ENCODE assay signal across 8 cellular contexts in genomic region chr4:89056292-89056952, GRCh38. TPM values are rescaled to one million over a fixed set of nuclear protein-coding genes. Genes with fewer than 3 reads are reported as not detected.
DNase-seq lines count a peak whose midpoint lies in the region; ATAC-seq, FAIRE-seq and TF ChIP-seq lines count a peak whose summit lies in the region.

No MANE protein-coding gene starts in this region.

- H3K4me3 Mint-ChIP-seq in activated CD8-positive, alpha-beta T cell treated with anti-CD3 and anti-CD28 coated beads, Interleukin-2, amount 10 ng/mL, durations not matched to agents 7 days and 5 days: no peak overlapping the region

- no peaks in the 10 kb centered on the region for H3K36me3 ChIP-seq in HCT116 (ENCODE audit: control insufficient read depth in 1 of 2, insufficient read depth in 2 of 2, low read length in 2 of 2)
- H3K36me3 ChIP-seq in K562 (ENCODE audit: control insufficient read depth, insufficient read depth, low read length): 0 out of 3 replicates have a peak, but pooled peaks cover 6% of the 10 kb centered on the region
- no peaks in the 10 kb centered on the region for H3K36me3 ChIP-seq in HepG2 (replicated peaks in 1 of 2; ENCODE audit: control insufficient read depth in 1 of 2, insufficient read depth in 2 of 2, low read length in 2 of 2)
- H3K36me3 ChIP-seq in Karpas-422 (ENCODE audit: insufficient read depth, low read length): no peaks in the 10 kb centered on the region

- in situ Hi-C loops in K562 (cut with MboI): no loop called here
- in situ Hi-C loops in HepG2 (cut with HindIII; ENCODE audit: extremely low pct_ligation_motif_present, low pct_unique_long_range_greater_than_20kb): no loop called here

- no peaks in the 10 kb centered on the region for H3K36me3 Mint-ChIP-seq in activated CD8-positive, alpha-beta T cell treated with anti-CD3 and anti-CD28 coated beads, Interleukin-2, amount 10 ng/mL, durations not matched to agents 7 days and 5 days (ENCODE audit: low read depth)

- H3K27ac ChIP-seq in 22Rv1 (peak overlapping the region; percentile 82), HCT116 (ENCODE audit: low read depth, low read length) (peak overlapping the region; percentile 2; the same call in 1 of the 2 replicates), K562 (ENCODE audit: extremely low read depth, low read depth, low read length) (peak overlapping the region; percentile 79), HepG2 (ENCODE audit: extremely low read length, insufficient read depth, low read length) (no peak overlapping the region), RWPE1 (no peak overlapping the region), Karpas-422 (ENCODE audit: low read length) (no peak overlapping the region)

- TF ChIP-seq RAD21 in HCT116 (IDR thresholded peaks at IDR 0.05; ENCODE audit: low read depth) (no peak), K562 (CRISPR knock-in tag; conservative IDR thresholded peaks at IDR 0.05 in 1 of 2, IDR thresholded peaks at IDR 0.05 in 1 of 2) (no peak), HepG2 (CRISPR knock-in tag; IDR thresholded peaks at IDR 0.05) (no peak)

- DNase-seq in HCT116 (ENCODE audit: low read depth, low spot score): no peak
- peak in 2 of 4 experiments; percentile 28 to 40 for DNase-seq in K562 (ENCODE audit: extremely low read depth in 1 of 4, low spot score in 3 of 4)
- DNase-seq in HepG2 (ENCODE audit: low spot score): no peak
- no peak for DNase-seq in RWPE1 (ENCODE audit: low spot score)
- DNase-seq in Karpas-422: no peak
- DNase-seq in activated CD8-positive, alpha-beta T cell treated with anti-CD3 and anti-CD28 coated beads, Interleukin-2, amount 10 ng/mL, durations not matched to agents 7 days and 5 days: no peak

- no peaks in the 10 kb centered on the region for H3K27me3 ChIP-seq in HCT116 (ENCODE audit: insufficient read depth, low read length)
- H3K27me3 ChIP-seq in K562 (ENCODE audit: control insufficient read depth in 2 of 2, insufficient read depth in 2 of 2, low read length in 2 of 2): no peaks in the 10 kb centered on the region
- no peaks in the 10 kb centered on the region for H3K27me3 ChIP-seq in HepG2 (ENCODE audit: control insufficient read depth in 1 of 2, insufficient read depth in 2 of 2, low read length in 2 of 2)
- no peaks in the 10 kb centered on the region for H3K27me3 ChIP-seq in Karpas-422 (ENCODE audit: low read length)

- peaks cover 52% of the 10 kb centered on the region for H3K79me2 ChIP-seq in HCT116 (ENCODE audit: insufficient read depth, low read length)
- H3K79me2 ChIP-seq in K562 (ENCODE audit: control insufficient read depth, insufficient read depth, low read length): peaks cover 54% of the 10 kb centered on the region
- H3K79me2 ChIP-seq in HepG2 (ENCODE audit: insufficient read depth, low read length): no peaks in the 10 kb centered on the region
- no peaks in the 10 kb centered on the region for H3K79me2 ChIP-seq in Karpas-422 (ENCODE audit: low read length)

- H2AFZ ChIP-seq in HCT116 (ENCODE audit: low read depth, low read length, poor library complexity, severe bottlenecking): peak overlapping the region; percentile 91
- H2AFZ ChIP-seq in K562 (ENCODE audit: low read depth, low read length): peak overlapping the region; percentile 98
- H2AFZ ChIP-seq in HepG2 (ENCODE audit: low read length): peak overlapping the region; percentile 11
- no peak overlapping the region for H2AFZ ChIP-seq in Karpas-422 (ENCODE audit: low read length)

- WGBS in K562 (ENCODE audit: insufficient coverage, low coverage, missing lambda C conversion rate): 0% methylated on average over 2 of the region's 2 CpGs
- 29% methylated on average over 2 of the region's 2 CpGs for WGBS in HepG2 (ENCODE audit: low lambda C conversion rate)

- TF ChIP-seq POLR2A in HCT116 (IDR thresholded peaks at IDR 0.05; ENCODE audit: borderline replicate concordance, extremely low read depth, insufficient read depth, insufficient read length) (no peak), K562 (conservative IDR thresholded peaks at IDR 0.05) (no peak), HepG2 (IDR thresholded peaks at IDR 0.05; ENCODE audit: insufficient read depth in 1 of 2, low read depth in 2 of 2, low read length in 2 of 2) (no peak)

- H3K27me3 Mint-ChIP-seq in activated CD8-positive, alpha-beta T cell treated with anti-CD3 and anti-CD28 coated beads, Interleukin-2, amount 10 ng/mL, durations not matched to agents 7 days and 5 days (ENCODE audit: low read depth): peaks cover 4% of the 10 kb centered on the region

- H3K4me3 ChIP-seq in HCT116 (replicated peaks in 1 of 2; ENCODE audit: low read depth in 1 of 2, low read length in 2 of 2) (peak overlapping the region; percentile 60 to 68), K562 (peak overlapping the region; percentile 59), HepG2 (replicated peaks in 1 of 3; ENCODE audit: insufficient read depth in 1 of 3, low read depth in 2 of 3, low read length in 3 of 3) (no peak overlapping the region), Karpas-422 (ENCODE audit: low read length) (no peak overlapping the region)

- H3K27ac Mint-ChIP-seq in activated CD8-positive, alpha-beta T cell treated with anti-CD3 and anti-CD28 coated beads, Interleukin-2, amount 10 ng/mL, durations not matched to agents 7 days and 5 days: no peak overlapping the region

- H3K9me3 Mint-ChIP-seq in activated CD8-positive, alpha-beta T cell treated with anti-CD3 and anti-CD28 coated beads, Interleukin-2, amount 10 ng/mL, durations not matched to agents 7 days and 5 days (ENCODE audit: insufficient read depth): no peaks in the 10 kb centered on the region

- RAD21 ChIA-PET in HCT116 (lab: Charles Lee; ENCODE audit: low non-redundant PET in 1 of 2, low total read pairs in 2 of 2, uncharacterized antibody in 2 of 2, unreplicated experiment in 2 of 2): no interaction called here

- TF ChIP-seq EP300 in K562 (IDR thresholded peaks at IDR 0.05; ENCODE audit: low read length) (no peak), HepG2 (IDR thresholded peaks at IDR 0.05; ENCODE audit: low read depth in 2 of 2, low read length in 2 of 2) (no peak), HepG2 (CRISPR knock-in tag; IDR thresholded peaks at IDR 0.05; ENCODE audit: borderline replicate concordance) (no peak)

- H3K9me2 ChIP-seq in HCT116 (ENCODE audit: insufficient read depth) (no peaks in the 10 kb centered on the region), Karpas-422 (replicated peaks; ENCODE audit: insufficient read depth, low read length) (no peaks in the 10 kb centered on the region)

- CTCF ChIA-PET in HCT116 (lab: Charles Lee) (no interaction called here), K562 (lab: Yijun Ruan, JAX; ENCODE audit: low intra/inter-chr PET ratio) (interaction anchor here (1.2 kb wide), 1 partner anchor 55 kb away, joined by 3 read pairs; the partner anchor contains the start of gene TIGD2), HepG2 (lab: Yijun Ruan, JAX; ENCODE audit: low intra/inter-chr PET ratio, low total read pairs) (no interaction called here), RWPE1 (lab: Yijun Ruan, JAX) (interaction anchor here (0.6 kb wide), 3 partner anchors 33 to 802 kb away, joined by 3 to 4 read pairs (median 4); no protein-coding TSS in a partner anchor)
- CTCF ChIA-PET in activated CD8-positive, alpha-beta T cell treated with anti-CD3 and anti-CD28 coated beads, Interleukin-2, amount 10 ng/mL, durations not matched to agents 7 days and 5 days (lab: Charles Lee): no interaction called here

- POLR2A ChIA-PET in HCT116 (lab: Charles Lee): interaction anchor here (0.7 to 1.7 kb wide), 3 partner anchors 9 to 17 kb away, joined by 3 to 6 read pairs (median 3); no protein-coding TSS in a partner anchor
- POLR2A ChIA-PET in K562 (lab: Yijun Ruan, JAX): interaction anchor here (0.7 to 3.4 kb wide), 6 partner anchors 10 to 379 kb away, joined by 3 to 14 read pairs (median 4); no protein-coding TSS in a partner anchor
- POLR2A ChIA-PET in HepG2 (lab: Yijun Ruan, JAX): no interaction called here
- POLR2A ChIA-PET in RWPE1 (lab: Yijun Ruan, JAX; ENCODE audit: low non-redundant PET): no interaction called here
- POLR2A ChIA-PET in activated CD8-positive, alpha-beta T cell treated with anti-CD3 and anti-CD28 coated beads, Interleukin-2, amount 10 ng/mL, durations not matched to agents 7 days and 5 days (lab: Charles Lee): no interaction called here

- H3K9ac ChIP-seq in HCT116 (ENCODE audit: low read length) (peak overlapping the region; percentile 76), K562 (ENCODE audit: insufficient read depth in 1 of 2, low read depth in 2 of 2, low read length in 2 of 2) (peak overlapping the region; percentile 75 to 90), HepG2 (ENCODE audit: insufficient read depth, low read depth, low read length) (no peak overlapping the region), Karpas-422 (ENCODE audit: low read length) (no peak overlapping the region)

- H3K4me1 Mint-ChIP-seq in activated CD8-positive, alpha-beta T cell treated with anti-CD3 and anti-CD28 coated beads, Interleukin-2, amount 10 ng/mL, durations not matched to agents 7 days and 5 days (ENCODE audit: low read depth): peaks cover 5% of the 10 kb centered on the region

- H3K4me1 ChIP-seq in HCT116 (ENCODE audit: control insufficient read depth in 1 of 2, insufficient read depth in 2 of 2, low read length in 2 of 2): peaks cover 0 to 17% of the 10 kb centered on the region in 2 experiments; a peak in 2 of 4 replicates
- peaks cover 4 to 17% of the 10 kb centered on the region in 2 experiments; a peak in 2 of 5 replicates for H3K4me1 ChIP-seq in K562 (replicated peaks in 1 of 2; ENCODE audit: control insufficient read depth in 2 of 2, insufficient read depth in 2 of 2, low read length in 2 of 2)
- peaks cover 6% of the 10 kb centered on the region; the same call in 1 of the 2 replicates for H3K4me1 ChIP-seq in HepG2 (ENCODE audit: insufficient read depth, low read length)
- H3K4me1 ChIP-seq in Karpas-422 (ENCODE audit: low read length): no peaks in the 10 kb centered on the region

- intact Hi-C loops in HCT116 (cut with micrococcal nuclease): no loop called here
- intact Hi-C loops in K562 (cut with micrococcal nuclease): loop anchor here (2.0 kb wide), 1 partner anchor 54 kb away; the partner anchor contains the start of gene TIGD2
- intact Hi-C loops in HepG2 (cut with micrococcal nuclease; ENCODE audit: unreplicated experiment): no loop called here

- FAIRE-seq in K562 (lab: Jason Lieb, UNC): no peak
- FAIRE-seq in HepG2 (lab: Jason Lieb, UNC): no peak

- ATAC-seq in HCT116 (peak; percentile 87; the same call in 1 of the 2 replicates), K562 (peak; percentile 87), HepG2 (no peak)
- no peak for ATAC-seq in activated CD4-positive, CD25-positive, alpha-beta regulatory T cell treated with anti-CD3 and anti-CD28 coated beads, Interleukin-2, amount 50 U/mL, for 24 hours
- ATAC-seq in activated CD8-positive, alpha-beta T cell treated with anti-CD3 and anti-CD28 coated beads, Interleukin-2, amount 10 ng/mL, durations not matched to agents 7 days and 5 days: no peak

- H3K4me2 ChIP-seq in HCT116 (ENCODE audit: low read length) (peak overlapping the region; percentile 78), K562 (ENCODE audit: insufficient read depth, low read length) (peak overlapping the region; percentile 82), HepG2 (ENCODE audit: low read depth, low read length) (peak overlapping the region; percentile 52; the same call in 1 of the 2 replicates), Karpas-422 (ENCODE audit: low read depth, low read length, poor library complexity, severe bottlenecking) (no peak overlapping the region)

- no peaks in the 10 kb centered on the region for H3K9me1 ChIP-seq in K562 (ENCODE audit: control insufficient read depth, insufficient read depth, low read length)

- BruUV-seq in HCT116 (replicated peaks; lab: Mats Ljungman, UMichigan) (TSS peak; percentile 76), K562 (replicated peaks; lab: Mats Ljungman, UMichigan) (TSS peak; percentile 64), HepG2 (replicated peaks; lab: Mats Ljungman, UMichigan) (no TSS peak)

- TF ChIP-seq CTCF in 22Rv1 (IDR thresholded peaks at IDR 0.05): no peak
- no peak for TF ChIP-seq CTCF in HCT116 (IDR thresholded peaks at IDR 0.05 in 2 of 3, conservative IDR thresholded peaks at IDR 0.05 in 1 of 3; ENCODE audit: borderline replicate concordance in 1 of 3, insufficient read depth in 1 of 3, low read depth in 2 of 3, low read length in 2 of 3)
- TF ChIP-seq CTCF in K562 (IDR thresholded peaks at IDR 0.05 in 2 of 3, conservative IDR thresholded peaks at IDR 0.05 in 1 of 3; ENCODE audit: insufficient read depth in 2 of 3, low read depth in 1 of 3, low read length in 3 of 3): no peak
- no peak for TF ChIP-seq CTCF in HepG2 (CRISPR knock-in tag; IDR thresholded peaks at IDR 0.05)
- TF ChIP-seq CTCF in RWPE1 (conservative IDR thresholded peaks at IDR 0.05; ENCODE audit: low read depth): no peak

- H4K20me1 ChIP-seq in HCT116 (ENCODE audit: insufficient read depth) (no peaks in the 10 kb centered on the region), K562 (replicated peaks; ENCODE audit: control insufficient read depth, insufficient read depth, low read length) (no peaks in the 10 kb centered on the region), HepG2 (ENCODE audit: insufficient read depth, low read length) (no peaks in the 10 kb centered on the region), Karpas-422 (ENCODE audit: insufficient read depth, low read depth, low read length) (no peaks in the 10 kb centered on the region)

- H3K9me3 ChIP-seq in HCT116 (ENCODE audit: control insufficient read depth in 1 of 2, insufficient read depth in 1 of 2, low read depth in 1 of 2, low read length in 2 of 2) (no peaks in the 10 kb centered on the region), K562 (replicated peaks; ENCODE audit: control insufficient read depth, insufficient read depth, low read depth, low read length) (no peaks in the 10 kb centered on the region), HepG2 (ENCODE audit: low read length) (no peaks in the 10 kb centered on the region), Karpas-422 (ENCODE audit: low read length) (no peaks in the 10 kb centered on the region)

RNA-seq across cellular contexts. Expression of gene FAM13A, which starts 0.6 kb away (rescaled TPM):
- total RNA-seq in HCT116 (2021; ENCODE audit: unreplicated experiment): 17.2 TPM
- polyA plus RNA-seq in HCT116 (2012): 4.8 and 6.1 TPM in 2 replicates
- 69.5 and 141 TPM in 2 replicates for total RNA-seq in K562 (2011; cell fraction: chromatin; rRNA removed; ENCODE audit: low replicate concordance)
- 25.3 and 29.7 TPM in 2 replicates for total RNA-seq in K562 (2011; cell fraction: nucleolus; rRNA removed)
- total RNA-seq in K562 (2011; cell fraction: nucleoplasm; rRNA removed): 54.5 and 79.6 TPM in 2 replicates
- total RNA-seq in K562 (2014; rRNA removed): 11.3 and 15.5 TPM in 2 replicates
- total RNA-seq in K562 (2014; rRNA removed; fragmentation: Illumina TruSeq; extraction: Trizol): 22.3 and 23.1 TPM in 2 replicates
- 15.9 and 18.5 TPM in 2 replicates for total RNA-seq in K562 (2015; rRNA removed; fragmentation: Illumina TruSeq; extraction: Trizol)
- 13.7 and 14.1 TPM in 2 replicates for total RNA-seq in K562 (2021)
- polyA plus RNA-seq in K562 (2011; rRNA removed): 23.3 and 41.9 TPM in 2 replicates
- 7.1 and 23.1 TPM in 2 replicates for polyA plus RNA-seq in K562 (2011; cell fraction: cytosol; rRNA removed)
- polyA plus RNA-seq in K562 (2011; cell fraction: nucleus; rRNA removed): 32.1 and 73.5 TPM in 2 replicates
- polyA plus RNA-seq in K562 (2012): 11.7 and 13.0 TPM in 2 replicates
- 13.1 and 14.7 TPM in 2 replicates for polyA plus RNA-seq in K562 (2014; fragmentation: Illumina TruSeq; extraction: Trizol)
- 10 to 100 TPM; 14.4 to 15.3 TPM for polyA plus RNA-seq in K562 (2014; fragmentation: Nextera tagmentation; extraction: Ambion mirVana)
- 12.1 and 12.8 TPM in 2 replicates for polyA plus RNA-seq in K562 (2014; rRNA removed)
- polyA minus RNA-seq in K562 (2011; rRNA and poly(A)+ RNA removed): 50.1 and 111 TPM in 2 replicates
- polyA minus RNA-seq in K562 (2011; cell fraction: cytosol; rRNA and poly(A)+ RNA removed): 7.6 and 17.4 TPM in 2 replicates
- 56.5 and 184 TPM in 2 replicates for polyA minus RNA-seq in K562 (2011; cell fraction: nucleus; rRNA and poly(A)+ RNA removed)
- total RNA-seq in HepG2 (2016; rRNA removed; fragmentation: Illumina TruSeq; extraction: Trizol): 1.2 and 1.6 TPM in 2 replicates
- total RNA-seq in HepG2 (2016; cell fraction: cytosol; rRNA removed; fragmentation: Illumina TruSeq; extraction: Trizol; ENCODE audit: low read depth): 0.71 and 1.4 TPM in 2 replicates
- 1.1 and 1.3 TPM in 2 replicates for total RNA-seq in HepG2 (2016; cell fraction: insoluble cytoplasmic fraction; rRNA removed; fragmentation: Illumina TruSeq; extraction: Trizol)
- total RNA-seq in HepG2 (2016; cell fraction: membrane; rRNA removed; fragmentation: Illumina TruSeq; extraction: Trizol): 0.65 and 1.0 TPM in 2 replicates
- 2.6 and 3.1 TPM in 2 replicates for total RNA-seq in HepG2 (2016; cell fraction: nucleus; rRNA removed; fragmentation: Illumina TruSeq; extraction: Trizol)
- 35.1 and 36.2 TPM in 2 replicates for polyA plus RNA-seq in HepG2 (2011; rRNA removed)
- polyA plus RNA-seq in HepG2 (2011; cell fraction: cytosol; rRNA removed): 18.9 and 26.8 TPM in 2 replicates
- polyA plus RNA-seq in HepG2 (2011; cell fraction: nucleus; rRNA removed): 61.6 and 61.9 TPM in 2 replicates
- 38.3 and 45.6 TPM in 2 replicates for polyA plus RNA-seq in HepG2 (2012)
- 0.19 and 0.20 TPM in 2 replicates for polyA plus RNA-seq in HepG2 (2016; cell fraction: cytosol; fragmentation: Illumina TruSeq; extraction: Trizol; ENCODE audit: low read depth)
- 1.0 and 1.2 TPM in 2 replicates for polyA plus RNA-seq in HepG2 (2016; cell fraction: insoluble cytoplasmic fraction; fragmentation: Illumina TruSeq; extraction: Trizol; ENCODE audit: low read depth)
- polyA plus RNA-seq in HepG2 (2016; cell fraction: membrane; fragmentation: Illumina TruSeq; extraction: Trizol; ENCODE audit: low read depth): 0.33 and 0.39 TPM in 2 replicates
- 1.3 and 1.8 TPM in 2 replicates for polyA plus RNA-seq in HepG2 (2016; cell fraction: nucleus; fragmentation: Illumina TruSeq; extraction: Trizol; ENCODE audit: insufficient read depth, low read depth)
- polyA minus RNA-seq in HepG2 (2011; rRNA and poly(A)+ RNA removed; ENCODE audit: low replicate concordance): 22.1 and 78.9 TPM in 2 replicates
- polyA minus RNA-seq in HepG2 (2011; cell fraction: cytosol; rRNA and poly(A)+ RNA removed): 20.6 and 29.7 TPM in 2 replicates
- polyA minus RNA-seq in HepG2 (2011; cell fraction: nucleus; rRNA and poly(A)+ RNA removed): 290 and 300 TPM in 2 replicates
- total RNA-seq in Karpas-422 (2014; rRNA removed; shearing (Covaris generic); ENCODE audit: low replicate concordance): 0.30 and 2.8 TPM in 2 replicates
- total RNA-seq in activated CD8-positive, alpha-beta T cell treated with anti-CD3 and anti-CD28 coated beads, Interleukin-2, amount 10 ng/mL, durations not matched to agents 7 days and 5 days: 1 to 10 TPM; 4.5 to 4.7 TPM

RNA-seq across cellular contexts. Expression of gene TIGD2, which starts 54.9 kb away (rescaled TPM):
- total RNA-seq in HCT116 (2021; ENCODE audit: unreplicated experiment) (10.3 TPM), K562 (2014; rRNA removed) (7.9 and 9.8 TPM in 2 replicates), K562 (2014; rRNA removed; fragmentation: Illumina TruSeq; extraction: Trizol) (15.0 and 15.9 TPM in 2 replicates), K562 (2015; rRNA removed; fragmentation: Illumina TruSeq; extraction: Trizol) (12.5 and 13.4 TPM in 2 replicates), K562 (2021) (9.8 and 10.4 TPM in 2 replicates), HepG2 (2016; rRNA removed; fragmentation: Illumina TruSeq; extraction: Trizol) (15.5 and 16.7 TPM in 2 replicates)
- polyA plus RNA-seq in HCT116 (2012): 3.7 and 6.1 TPM in 2 replicates
- total RNA-seq in K562 (2011; cell fraction: chromatin; rRNA removed; ENCODE audit: low replicate concordance): 4.5 and 18.9 TPM in 2 replicates
- 4.0 and 5.4 TPM in 2 replicates for total RNA-seq in K562 (2011; cell fraction: nucleolus; rRNA removed)
- 6.9 and 7.6 TPM in 2 replicates for total RNA-seq in K562 (2011; cell fraction: nucleoplasm; rRNA removed)
- polyA plus RNA-seq in K562 (2011; rRNA removed) (5.0 and 5.2 TPM in 2 replicates), K562 (2014; fragmentation: Illumina TruSeq; extraction: Trizol) (11.0 and 11.1 TPM in 2 replicates), K562 (2014; fragmentation: Nextera tagmentation; extraction: Ambion mirVana) (1 to 10 TPM; 3.6 to 3.8 TPM), K562 (2014; rRNA removed) (5.8 and 7.7 TPM in 2 replicates), HepG2 (2011; rRNA removed) (3.1 and 3.8 TPM in 2 replicates)
- polyA plus RNA-seq in K562 (2011; cell fraction: cytosol; rRNA removed): 2.2 and 3.1 TPM in 2 replicates
- polyA plus RNA-seq in K562 (2011; cell fraction: nucleus; rRNA removed): 5.9 and 7.2 TPM in 2 replicates
- 8.5 and 10.8 TPM in 2 replicates for polyA plus RNA-seq in K562 (2012)
- 8.8 and 12.0 TPM in 2 replicates for polyA minus RNA-seq in K562 (2011; rRNA and poly(A)+ RNA removed)
- polyA minus RNA-seq in K562 (2011; cell fraction: cytosol; rRNA and poly(A)+ RNA removed): 2.6 and 5.5 TPM in 2 replicates
- polyA minus RNA-seq in K562 (2011; cell fraction: nucleus; rRNA and poly(A)+ RNA removed): 7.3 and 15.7 TPM in 2 replicates
- 1.9 and 2.5 TPM in 2 replicates for total RNA-seq in HepG2 (2016; cell fraction: cytosol; rRNA removed; fragmentation: Illumina TruSeq; extraction: Trizol; ENCODE audit: low read depth)
- 14.8 and 17.2 TPM in 2 replicates for total RNA-seq in HepG2 (2016; cell fraction: insoluble cytoplasmic fraction; rRNA removed; fragmentation: Illumina TruSeq; extraction: Trizol)
- total RNA-seq in HepG2 (2016; cell fraction: membrane; rRNA removed; fragmentation: Illumina TruSeq; extraction: Trizol): 9.3 and 10.2 TPM in 2 replicates
- 21.2 and 23.1 TPM in 2 replicates for total RNA-seq in HepG2 (2016; cell fraction: nucleus; rRNA removed; fragmentation: Illumina TruSeq; extraction: Trizol)
- polyA plus RNA-seq in HepG2 (2011; cell fraction: cytosol; rRNA removed): 1.9 and 2.8 TPM in 2 replicates
- polyA plus RNA-seq in HepG2 (2011; cell fraction: nucleus; rRNA removed): 4.5 and 5.1 TPM in 2 replicates
- polyA plus RNA-seq in HepG2 (2012): 5.9 and 7.7 TPM in 2 replicates
- 1.2 TPM in 2 replicates for polyA plus RNA-seq in HepG2 (2016; cell fraction: cytosol; fragmentation: Illumina TruSeq; extraction: Trizol; ENCODE audit: low read depth)
- polyA plus RNA-seq in HepG2 (2016; cell fraction: insoluble cytoplasmic fraction; fragmentation: Illumina TruSeq; extraction: Trizol; ENCODE audit: low read depth): 11.5 and 12.0 TPM in 2 replicates
- 3.6 and 4.8 TPM in 2 replicates for polyA plus RNA-seq in HepG2 (2016; cell fraction: membrane; fragmentation: Illumina TruSeq; extraction: Trizol; ENCODE audit: low read depth)
- polyA plus RNA-seq in HepG2 (2016; cell fraction: nucleus; fragmentation: Illumina TruSeq; extraction: Trizol; ENCODE audit: insufficient read depth, low read depth): 11.2 and 11.6 TPM in 2 replicates
- polyA minus RNA-seq in HepG2 (2011; rRNA and poly(A)+ RNA removed; ENCODE audit: low replicate concordance): 2.8 and 5.2 TPM in 2 replicates
- 6.3 and 8.1 TPM in 2 replicates for polyA minus RNA-seq in HepG2 (2011; cell fraction: cytosol; rRNA and poly(A)+ RNA removed)
- 37.7 and 39.1 TPM in 2 replicates for polyA minus RNA-seq in HepG2 (2011; cell fraction: nucleus; rRNA and poly(A)+ RNA removed)
- 4.4 and 7.2 TPM in 2 replicates for total RNA-seq in Karpas-422 (2014; rRNA removed; shearing (Covaris generic); ENCODE audit: low replicate concordance)
- 1 to 10 TPM; 5.5 to 5.6 TPM for total RNA-seq in activated CD8-positive, alpha-beta T cell treated with anti-CD3 and anti-CD28 coated beads, Interleukin-2, amount 10 ng/mL, durations not matched to agents 7 days and 5 days

Comparison
In these comparisons a context has a peak if more than half of its experiments do, and no peak if none do; other contexts are left out.
1. H3K27ac ChIP-seq: peak in 22Rv1 (single experiment), HCT116 (single experiment) and K562 (single experiment); none in HepG2 (single experiment), RWPE1 (single experiment) and Karpas-422 (single experiment).
2. ATAC-seq: peak in HCT116 (single experiment) and K562 (single experiment); none in HepG2 (single experiment), activated CD4-positive, CD25-positive, alpha-beta regulatory T cell treated with anti-CD3 and anti-CD28 coated beads, Interleukin-2, amount 50 U/mL, for 24 hours (0 of 2) and activated CD8-positive, alpha-beta T cell treated with anti-CD3 and anti-CD28 coated beads, Interleukin-2, amount 10 ng/mL, durations not matched to agents 7 days and 5 days (single experiment).
3. H3K4me3 ChIP-seq: peak in HCT116 (2 of 2) and K562 (single experiment); none in HepG2 (0 of 3) and Karpas-422 (single experiment).
4. H3K9ac ChIP-seq: peak in HCT116 (single experiment) and K562 (2 of 2); none in HepG2 (single experiment) and Karpas-422 (single experiment).
5. CTCF ChIA-PET loops: an anchor here in K562 (1.2 kb wide) and RWPE1 (0.6 kb wide); none called in HCT116, HepG2 and activated CD8-positive, alpha-beta T cell treated with anti-CD3 and anti-CD28 coated beads, Interleukin-2, amount 10 ng/mL, durations not matched to agents 7 days and 5 days.
6. POLR2A ChIA-PET loops: an anchor here in HCT116 (0.7 to 1.7 kb wide) and K562 (0.7 to 3.4 kb wide); none called in HepG2, RWPE1 and activated CD8-positive, alpha-beta T cell treated with anti-CD3 and anti-CD28 coated beads, Interleukin-2, amount 10 ng/mL, durations not matched to agents 7 days and 5 days.